Comparison of ENCODE assay signal across 8 cellular contexts in genomic region chr6:31861919-31862343, GRCh38. TPM values are rescaled to one million over a fixed set of nuclear protein-coding genes. Genes with fewer than 3 reads are reported as not detected.
DNase-seq lines count a peak whose midpoint lies in the region; ATAC-seq, FAIRE-seq and TF ChIP-seq lines count a peak whose summit lies in the region.

No MANE protein-coding gene starts in this region.

- H3K27ac ChIP-seq in CD8-positive, alpha-beta memory T cell (ENCODE audit: low read depth, low read length), result peak overlapping the region; percentile 95
- H3K27ac ChIP-seq in PC-9, result no peak overlapping the region
- H3K27ac ChIP-seq in osteoblast (ENCODE audit: low read depth, low read length), result peak overlapping the region; percentile 89

- peak overlapping the region; percentile 78 for H2AFZ ChIP-seq in PC-9
- H2AFZ ChIP-seq in osteoblast (ENCODE audit: low read length), result peak overlapping the region; percentile 89

- no peak for FAIRE-seq in GM12891 (lab: Jason Lieb, UNC)

- BruUV-seq in PC-9 (replicated peaks; lab: Mats Ljungman, UMichigan), result TSS peak; percentile 50

- peaks cover 0 to 51% (median 2%) of the 10 kb centered on the region in 3 donors for H3K36me3 Mint-ChIP-seq in CD8-positive, alpha-beta memory T cell

- no peaks in the 10 kb centered on the region for H3K9me2 ChIP-seq in PC-9 (ENCODE audit: insufficient read depth)

- H3K4me3 ChIP-seq in CD8-positive, alpha-beta memory T cell (ENCODE audit: low read length), result peak overlapping the region; percentile 87
- H3K4me3 ChIP-seq in PC-9, result peak overlapping the region; percentile 65
- H3K4me3 ChIP-seq in epithelial cell of proximal tubule (ENCODE audit: low read depth, low read length), result peak overlapping the region; percentile 90
- H3K4me3 ChIP-seq in osteoblast (ENCODE audit: insufficient read depth, low read length), result peak overlapping the region; percentile 98

- H3K79me2 ChIP-seq in PC-9 (ENCODE audit: low read depth) (no peaks in the 10 kb centered on the region), osteoblast (ENCODE audit: insufficient read depth, low read length) (peaks cover 29% of the 10 kb centered on the region)

- peaks cover 0 to 4% of the 10 kb centered on the region in 2 donors for H3K27me3 Mint-ChIP-seq in CD8-positive, alpha-beta memory T cell

- TF ChIP-seq POLR2A in GM12891 (IDR thresholded peaks at IDR 0.05; ENCODE audit: low read depth, low read length), result no peak

- no peak for TF ChIP-seq CTCF in PC-9 (conservative IDR thresholded peaks at IDR 0.05)
- TF ChIP-seq CTCF in epithelial cell of proximal tubule (conservative IDR thresholded peaks at IDR 0.05; ENCODE audit: low read depth, low read length), result no peak
- TF ChIP-seq CTCF in osteoblast (IDR thresholded peaks at IDR 0.05; ENCODE audit: extremely low read depth, low read depth, low read length), result no peak

- ATAC-seq in GM21360 (IDR thresholded peaks at IDR 0.05; ENCODE audit: unreplicated experiment), result no peak

- DNase-seq in CD8-positive, alpha-beta memory T cell, result no peak
- no peak for DNase-seq in PC-9
- no peak for DNase-seq in epithelial cell of proximal tubule (ENCODE audit: low read depth)
- peak; percentile 72 for DNase-seq in osteoblast (ENCODE audit: insufficient read length, low spot score, missing footprints)
- DNase-seq in ecto neural progenitor cell (ENCODE audit: low spot score), result no peak
- DNase-seq in NCI-H1092 (lab: John Stamatoyannopoulos, UW), result no peak
- DNase-seq in GM12891 (ENCODE audit: insufficient read length, low spot score), result no peak

- H3K9me3 ChIP-seq in CD8-positive, alpha-beta memory T cell (ENCODE audit: low read length), result no peaks in the 10 kb centered on the region
- no peaks in the 10 kb centered on the region for H3K9me3 ChIP-seq in PC-9 (ENCODE audit: insufficient read depth, low read depth)
- no peaks in the 10 kb centered on the region for H3K9me3 ChIP-seq in osteoblast (ENCODE audit: low read depth, low read length)

- H3F3A ChIP-seq in PC-9 (ENCODE audit: insufficient read depth, low read depth), result peaks cover 22% of the 10 kb centered on the region

- no peaks in the 10 kb centered on the region for H3K9me3 Mint-ChIP-seq in CD8-positive, alpha-beta memory T cell

- H4K20me1 ChIP-seq in PC-9 (ENCODE audit: insufficient read depth) (no peaks in the 10 kb centered on the region), osteoblast (ENCODE audit: insufficient read depth, low read length) (no peaks in the 10 kb centered on the region)

- H3K4me3 Mint-ChIP-seq in CD8-positive, alpha-beta memory T cell, result peak overlapping the region; percentile 80 to 97 (median 93)

- peaks cover 25 to 26% (median 26%) of the 10 kb centered on the region in 3 donors for H3K4me1 Mint-ChIP-seq in CD8-positive, alpha-beta memory T cell

- intact Hi-C loops in PC-9 (cut with micrococcal nuclease; ENCODE audit: unreplicated experiment), result loop anchor here (1.0 to 2.0 kb wide), 2 partner anchors 27 to 69 kb away; no protein-coding TSS in a partner anchor

- CTCF ChIA-PET in CD8-positive, alpha-beta memory T cell (lab: Charles Lee), result interaction anchor here (1.0 to 1.6 kb wide), 4 partner anchors 27 to 268 kb away, joined by 3 read pairs; partner anchors contain the start of gene FKBPL
- CTCF ChIA-PET in PC-9 (lab: Charles Lee), result no interaction called here

- POLR2A ChIA-PET in CD8-positive, alpha-beta memory T cell (lab: Charles Lee), result interaction anchor here (1.1 to 1.8 kb wide), 6 partner anchors 26 to 210 kb away, joined by 4 to 12 read pairs (median 6); partner anchors contain the start of genes ABHD16A, BAG6, HSPA1A and HSPA1L
- POLR2A ChIA-PET in PC-9 (lab: Charles Lee; ENCODE audit: unreplicated experiment), result interaction anchor here (0.6 to 1.1 kb wide), 2 partner anchors 10 to 47 kb away, joined by 5 to 6 read pairs; partner anchors contain the start of genes HSPA1A and HSPA1L

- H3K36me3 ChIP-seq in CD8-positive, alpha-beta memory T cell (ENCODE audit: insufficient read depth, low read length), result peaks cover 24% of the 10 kb centered on the region
- H3K36me3 ChIP-seq in PC-9 (ENCODE audit: low read depth) (no peaks in the 10 kb centered on the region), osteoblast (ENCODE audit: insufficient read depth, low read length) (peaks cover 33% of the 10 kb centered on the region)

- H3K27ac Mint-ChIP-seq in CD8-positive, alpha-beta memory T cell, result peak overlapping the region; percentile 82 to 97 (median 94)

- H3K4me2 ChIP-seq in PC-9 (peak overlapping the region; percentile 96), osteoblast (ENCODE audit: insufficient read depth, low read length) (peak overlapping the region; percentile 94)

- peaks cover 21% of the 10 kb centered on the region for H3K4me1 ChIP-seq in CD8-positive, alpha-beta memory T cell (ENCODE audit: insufficient read depth, low read length)
- H3K4me1 ChIP-seq in PC-9 (replicated peaks; ENCODE audit: insufficient read depth) (peaks cover 23% of the 10 kb centered on the region), osteoblast (ENCODE audit: insufficient read depth, low read length) (peaks cover 14% of the 10 kb centered on the region)

- H3K27me3 ChIP-seq in CD8-positive, alpha-beta memory T cell (ENCODE audit: insufficient read depth, low read length, poor library complexity, severe bottlenecking), result no peaks in the 10 kb centered on the region
- no peaks in the 10 kb centered on the region for H3K27me3 ChIP-seq in PC-9 (ENCODE audit: insufficient read depth, low read depth)
- no peaks in the 10 kb centered on the region for H3K27me3 ChIP-seq in osteoblast (ENCODE audit: insufficient read depth, low read length)

TF ChIP-seq in GM12891, 5 proteins besides CTCF, POLR2A, EP300 and RAD21:
- TF ChIP-seq PAX5 (IDR thresholded peaks at IDR 0.05; ENCODE audit: insufficient read depth, low read length, severe bottlenecking), result no peak
- no peak for TF ChIP-seq POLR2AphosphoS5 (IDR thresholded peaks at IDR 0.05; ENCODE audit: low read depth, low read length)
- TF ChIP-seq SPI1 (IDR thresholded peaks at IDR 0.05; ENCODE audit: low read depth, low read length), result no peak
- no peak for TF ChIP-seq TAF1 (IDR thresholded peaks at IDR 0.05; ENCODE audit: low read depth, low read length)
- no peak for TF ChIP-seq POU2F2 (IDR thresholded peaks at IDR 0.05; ENCODE audit: low read depth, low read length)

RNA-seq across cellular contexts. Expression of gene NEU1, which starts 0.7 kb away (rescaled TPM):
- total RNA-seq in CD8-positive, alpha-beta memory T cell, result 10 to 100 TPM; 19.0 to 19.4 TPM
- polyA plus RNA-seq in CD8-positive, alpha-beta memory T cell, result 25.0 TPM
- total RNA-seq in PC-9 (2021) (23.1 and 23.4 TPM in 2 replicates), epithelial cell of proximal tubule (65.2 and 68.6 TPM in 2 replicates), osteoblast (114 and 117 TPM in 2 replicates)
- 13.0 TPM for polyA plus RNA-seq in GM12891 (2012; ENCODE audit: low read depth, missing spikeins)

RNA-seq across cellular contexts. Expression of gene SLC44A4, which starts 16.9 kb away (rescaled TPM):
- total RNA-seq in CD8-positive, alpha-beta memory T cell, result not detected
- not detected for polyA plus RNA-seq in CD8-positive, alpha-beta memory T cell
- 44.4 and 44.9 TPM in 2 replicates for total RNA-seq in PC-9 (2021)
- 12.4 and 24.0 TPM in 2 replicates for total RNA-seq in epithelial cell of proximal tubule
- not detected in 2 replicates for total RNA-seq in osteoblast
- polyA plus RNA-seq in GM12891 (2012; ENCODE audit: low read depth, missing spikeins), result not detected

RNA-seq across cellular contexts. Expression of gene HSPA1B, which starts 34.4 kb away (rescaled TPM):
- 10 to 100 TPM; 80.9 to 81.4 TPM for total RNA-seq in CD8-positive, alpha-beta memory T cell
- polyA plus RNA-seq in CD8-positive, alpha-beta memory T cell, result 5.0 TPM
- 334 and 340 TPM in 2 replicates for total RNA-seq in PC-9 (2021)
- 58.4 and 136 TPM in 2 replicates for total RNA-seq in epithelial cell of proximal tubule
- 45.7 and 59.7 TPM in 2 replicates for total RNA-seq in osteoblast
- polyA plus RNA-seq in GM12891 (2012; ENCODE audit: low read depth, missing spikeins), result 6.6 TPM

RNA-seq across cellular contexts. Expression of gene EHMT2, which starts 35.6 kb away (rescaled TPM):
- 10 to 100 TPM; 71.6 to 72.4 TPM for total RNA-seq in CD8-positive, alpha-beta memory T cell
- 51.6 TPM for polyA plus RNA-seq in CD8-positive, alpha-beta memory T cell
- total RNA-seq in PC-9 (2021), result 57.3 and 68.3 TPM in 2 replicates
- total RNA-seq in epithelial cell of proximal tubule, result 44.0 and 54.6 TPM in 2 replicates
- total RNA-seq in osteoblast, result 40.1 and 40.9 TPM in 2 replicates
- polyA plus RNA-seq in GM12891 (2012; ENCODE audit: low read depth, missing spikeins), result 31.1 TPM

RNA-seq across cellular contexts. Expression of gene ZBTB12, which starts 40.0 kb away (rescaled TPM):
- total RNA-seq in CD8-positive, alpha-beta memory T cell, result 1 to 10 TPM; 3.5 to 4.3 TPM
- polyA plus RNA-seq in CD8-positive, alpha-beta memory T cell, result not detected
- total RNA-seq in PC-9 (2021) (16.2 and 20.3 TPM in 2 replicates), epithelial cell of proximal tubule (1.5 TPM in 2 replicates), osteoblast (2.1 and 3.6 TPM in 2 replicates)
- polyA plus RNA-seq in GM12891 (2012; ENCODE audit: low read depth, missing spikeins), result 1.5 TPM

Comparison
In these comparisons a context has a peak if more than half of its experiments do, and no peak if none do; other contexts are left out.
1. RNA of gene SLC44A4, which starts 16.9 kb away (total RNA-seq): 44.4 to 44.9 TPM in PC-9 and 12.4 to 24.0 TPM in epithelial cell of proximal tubule; not detected in CD8-positive, alpha-beta memory T cell and not detected in osteoblast; every median in the first group is over 10 times any median in the second.
2. Peak in every context shown above with its lines, with median percentiles within 50 percentile points of each other: H3K4me3 ChIP-seq.